8 cellular contexts compared by ENCODE assay signal in genomic region chr3:49500408-49501257, GRCh38. TPM values are rescaled to one million over a fixed set of nuclear protein-coding genes. Genes with fewer than 3 reads are reported as not detected.
DNase-seq lines count a peak whose midpoint lies in the region; ATAC-seq lines count a peak whose summit lies in the region.

No MANE protein-coding gene starts in this region.

- no peak overlapping the region for H3K4me3 Mint-ChIP-seq in T-helper 2 cell treated with Interferon-gamma antibody and Interleukin-4, amounts not matched to agents 5 μg/mL and 100 μg/mL, for 36 hours

- intact Hi-C loops in sciatic nerve (cut with DNase I) = no loop called here

- no peaks in the 10 kb centered on the region for H3K9me3 Mint-ChIP-seq in T-helper 2 cell treated with Interferon-gamma antibody and Interleukin-4, amounts not matched to agents 5 μg/mL and 100 μg/mL, for 36 hours

- H3K4me1 Mint-ChIP-seq in T-helper 2 cell treated with Interferon-gamma antibody and Interleukin-4, amounts not matched to agents 5 μg/mL and 100 μg/mL, for 36 hours (ENCODE audit: low read depth) = peaks cover 10% of the 10 kb centered on the region

- H3K27me3 Mint-ChIP-seq in T-helper 2 cell treated with Interferon-gamma antibody and Interleukin-4, amounts not matched to agents 5 μg/mL and 100 μg/mL, for 36 hours (ENCODE audit: low read depth) = no peaks in the 10 kb centered on the region

- peaks cover 14% of the 10 kb centered on the region for H3K36me3 Mint-ChIP-seq in T-helper 2 cell treated with Interferon-gamma antibody and Interleukin-4, amounts not matched to agents 5 μg/mL and 100 μg/mL, for 36 hours (ENCODE audit: low read depth)

- H3K27ac Mint-ChIP-seq in T-helper 2 cell treated with Interferon-gamma antibody and Interleukin-4, amounts not matched to agents 5 μg/mL and 100 μg/mL, for 36 hours = peak overlapping the region; percentile 14

- peak; percentile 91 for ATAC-seq in sciatic nerve
- no peak for ATAC-seq in GM18517 (IDR thresholded peaks at IDR 0.05; ENCODE audit: unreplicated experiment)
- ATAC-seq in HG03135 (IDR thresholded peaks at IDR 0.05; ENCODE audit: unreplicated experiment) = no peak

- DNase-seq in H4 (ENCODE audit: low spot score) = peak; percentile 87
- DNase-seq in T-helper 2 cell treated with Interferon-gamma antibody and Interleukin-4, amounts not matched to agents 5 μg/mL and 100 μg/mL, for 36 hours (ENCODE audit: low spot score) = no peak
- peak; percentile 99 for DNase-seq in foreskin melanocyte
- DNase-seq in sciatic nerve (ENCODE audit: low spot score) = no peak
- DNase-seq in NCI-H1417 treated with DMSO at 0.1 percent for 48 hours (lab: John Stamatoyannopoulos, UW) = no peak
- no peak for DNase-seq in central memory CD4-positive, alpha-beta T cell

RNA-seq across cellular contexts. Expression of gene DAG1, which starts 30.6 kb away (rescaled TPM):
- total RNA-seq in H4 (2014; rRNA removed; shearing (Covaris generic)) = 30.8 and 32.4 TPM in 2 replicates
- total RNA-seq in sciatic nerve = 165 TPM

RNA-seq across cellular contexts. Expression of gene BSN, which starts 53.6 kb away (rescaled TPM):
- total RNA-seq in H4 (2014; rRNA removed; shearing (Covaris generic)) = 0.04 and 0.16 TPM in 2 replicates
- total RNA-seq in sciatic nerve = 0.62 TPM

Comparison
In these comparisons a context has a peak if more than half of its experiments do, and no peak if none do; other contexts are left out.
1. DNase-seq: peak in H4 (single experiment) and foreskin melanocyte (single experiment); none in T-helper 2 cell treated with Interferon-gamma antibody and Interleukin-4, amounts not matched to agents 5 μg/mL and 100 μg/mL, for 36 hours (single experiment), sciatic nerve (single experiment), NCI-H1417 treated with DMSO at 0.1 percent for 48 hours (single experiment) and central memory CD4-positive, alpha-beta T cell (single experiment).